In the genomic region with DNA sequence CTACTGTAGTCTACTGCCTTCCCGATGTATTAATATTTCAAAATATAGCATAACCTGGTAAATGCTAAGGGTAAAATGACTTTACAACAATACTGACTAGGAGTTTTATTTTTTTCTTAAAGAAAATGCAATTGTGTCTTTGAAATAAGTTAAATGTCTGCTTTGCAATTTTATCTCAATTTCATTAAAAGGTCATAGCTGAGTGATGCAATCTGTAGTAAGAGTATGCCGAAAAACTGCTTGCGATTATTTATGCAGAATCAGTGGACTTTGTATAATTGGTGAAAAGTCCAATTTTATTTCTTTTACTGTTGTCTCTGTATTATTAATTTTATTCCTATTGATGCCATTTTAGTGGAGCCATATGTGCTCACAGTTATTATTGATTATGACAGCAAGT, we compare ENCODE assay signal across 27 cellular contexts.
"Had no signal": no experiment of that assay in that cellular context is flagged by ENCODE, and none has a peak within 500 bp of the region (broad histone marks: within the 10 kb centered on the region; RNA-seq: fewer than 3 reads in every experiment).

No MANE protein-coding gene starts in this region.

- H3K27ac ChIP-seq: colonic mucosa, coronary artery, dorsolateral prefrontal cortex, epithelial cell of prostate, esophagus muscularis mucosa, esophagus squamous epithelium, foreskin keratinocyte, gastrocnemius medialis, gastroesophageal sphincter, heart left ventricle, heart right ventricle had no signal

- H3K9me3 ChIP-seq: colonic mucosa, esophagus muscularis mucosa, esophagus squamous epithelium, gastrocnemius medialis, gastroesophageal sphincter, heart left ventricle had no signal

- ATAC-seq: effector memory CD8-positive, alpha-beta T cell; esophagus mucosa; foreskin keratinocyte; gastrocnemius medialis; gastroesophageal sphincter; heart left ventricle; heart right ventricle had no signal

- DNase-seq: colonic mucosa; cortex of kidney; dermis blood vessel endothelial cell; dorsolateral prefrontal cortex; effector CD4-positive, alpha-beta T cell; effector CD8-positive, alpha-beta T cell; effector memory CD4-positive, alpha-beta T cell; effector memory CD8-positive, alpha-beta T cell; endodermal cell; erythroblast; esophagus squamous epithelium; foreskin fibroblast; foreskin keratinocyte; foreskin melanocyte; gastrocnemius medialis; glutamatergic neuron; head of caudate nucleus; heart left ventricle; heart right ventricle had no signal

- H3K4me1 ChIP-seq: colonic mucosa, esophagus muscularis mucosa, esophagus squamous epithelium, foreskin keratinocyte, gastrocnemius medialis, gastroesophageal sphincter, heart left ventricle, heart right ventricle had no signal

- H3K4me3 ChIP-seq: colonic mucosa, coronary artery, dorsolateral prefrontal cortex, esophagus muscularis mucosa, esophagus squamous epithelium, gastrocnemius medialis, gastroesophageal sphincter, heart left ventricle, heart right ventricle had no signal

- H3K27me3 ChIP-seq: colonic mucosa, dorsolateral prefrontal cortex, esophagus muscularis mucosa, esophagus squamous epithelium, foreskin keratinocyte, gastrocnemius medialis, gastroesophageal sphincter, heart left ventricle, heart right ventricle had no signal

- FAIRE-seq: colon, endometrium, frontal cortex had no signal

- H3K36me3 ChIP-seq: colonic mucosa, esophagus muscularis mucosa, esophagus squamous epithelium, gastrocnemius medialis, gastroesophageal sphincter, heart left ventricle, heart right ventricle had no signal
